ENCODE assay signal across 8 cellular contexts in genomic region chr3:152331018-152331541, GRCh38.
A peak's percentile ranks its signal among the peaks of the same experiment; 100 is the strongest.
DNase-seq lines count a peak whose midpoint lies in the region; ATAC-seq and TF ChIP-seq lines count a peak whose summit lies in the region.

No MANE protein-coding gene starts in this region.

- intact Hi-C loops in activated CD4-positive, alpha-beta T cell treated with anti-CD3 and anti-CD28 coated beads, Interleukin-2, amount 10 ng/mL, durations not matched to agents 24 days and 14 days (cut with micrococcal nuclease), result loop anchor here (1.0 to 5.0 kb wide), 4 partner anchors 8 to 204 kb away; partner anchors contain the start of gene MBNL1
- intact Hi-C loops in tibial artery (cut with DNase I; ENCODE audit: low total_unique reads), result no loop called here

- H3K4me3 ChIP-seq in tibial artery, result no peak overlapping the region

- no peak for ATAC-seq in HG02588 (IDR thresholded peaks at IDR 0.05; ENCODE audit: unreplicated experiment)

- CTCF ChIA-PET in activated CD4-positive, alpha-beta T cell treated with anti-CD3 and anti-CD28 coated beads, Interleukin-2, amount 10 ng/mL, durations not matched to agents 7 days and 5 days (lab: Charles Lee), result no interaction called here

- no peaks in the 10 kb centered on the region for H3K27me3 Mint-ChIP-seq in activated CD4-positive, alpha-beta T cell treated with anti-CD3 and anti-CD28 coated beads, Interleukin-2, amount 10 ng/mL, durations not matched to agents 24 days and 14 days
- H3K27me3 Mint-ChIP-seq in activated CD4-positive, alpha-beta T cell treated with anti-CD3 and anti-CD28 coated beads, Interleukin-2, amount 10 ng/mL, durations not matched to agents 7 days and 5 days, result no peaks in the 10 kb centered on the region

- POLR2A ChIA-PET in activated CD4-positive, alpha-beta T cell treated with anti-CD3 and anti-CD28 coated beads, Interleukin-2, amount 10 ng/mL, durations not matched to agents 7 days and 5 days (lab: Charles Lee), result no interaction called here

- H3K36me3 ChIP-seq in tibial artery, result peaks cover 4 to 10% (median 5%) of the 10 kb centered on the region in 3 donors

- peaks cover 63% of the 10 kb centered on the region for H3K4me1 Mint-ChIP-seq in activated CD4-positive, alpha-beta T cell treated with anti-CD3 and anti-CD28 coated beads, Interleukin-2, amount 10 ng/mL, durations not matched to agents 24 days and 14 days
- H3K4me1 Mint-ChIP-seq in activated CD4-positive, alpha-beta T cell treated with anti-CD3 and anti-CD28 coated beads, Interleukin-2, amount 10 ng/mL, durations not matched to agents 7 days and 5 days, result peaks cover 72% of the 10 kb centered on the region

- H3K27me3 ChIP-seq in tibial artery, result no peaks in the 10 kb centered on the region

- DNase-seq in activated CD4-positive, alpha-beta T cell treated with anti-CD3 and anti-CD28 coated beads, Interleukin-2, amount 10 ng/mL, durations not matched to agents 24 days and 14 days, result no peak
- no peak for DNase-seq in activated CD4-positive, alpha-beta T cell treated with anti-CD3 and anti-CD28 coated beads, Interleukin-2, amount 10 ng/mL, durations not matched to agents 7 days and 5 days
- DNase-seq in amniotic stem cell (lab: John Stamatoyannopoulos, UW) (peak; percentile 46), iris pigment epithelial cell (ENCODE audit: low read depth) (peak; percentile 90), tibial artery (no peak), NCI-H82 treated with DMSO at 0.1 percent for 48 hours (lab: John Stamatoyannopoulos, UW; ENCODE audit: unreplicated experiment) (no peak)
- DNase-seq in activated CD4-positive, alpha-beta T cell treated with anti-CD3 and anti-CD28 coated beads, Interleukin-2, amount 50 U/mL, for 1 hour, result no peak

- peak overlapping the region; percentile 82 for H3K27ac Mint-ChIP-seq in activated CD4-positive, alpha-beta T cell treated with anti-CD3 and anti-CD28 coated beads, Interleukin-2, amount 10 ng/mL, durations not matched to agents 24 days and 14 days
- no peak overlapping the region for H3K27ac Mint-ChIP-seq in activated CD4-positive, alpha-beta T cell treated with anti-CD3 and anti-CD28 coated beads, Interleukin-2, amount 10 ng/mL, durations not matched to agents 7 days and 5 days

- peak overlapping the region; percentile 74 to 75 for H3K27ac ChIP-seq in tibial artery

- peaks cover 39% of the 10 kb centered on the region for H3K36me3 Mint-ChIP-seq in activated CD4-positive, alpha-beta T cell treated with anti-CD3 and anti-CD28 coated beads, Interleukin-2, amount 10 ng/mL, durations not matched to agents 24 days and 14 days (ENCODE audit: low read depth)
- peaks cover 67% of the 10 kb centered on the region for H3K36me3 Mint-ChIP-seq in activated CD4-positive, alpha-beta T cell treated with anti-CD3 and anti-CD28 coated beads, Interleukin-2, amount 10 ng/mL, durations not matched to agents 7 days and 5 days (ENCODE audit: low read depth)

- no peaks in the 10 kb centered on the region for H3K9me3 ChIP-seq in tibial artery

- H3K4me1 ChIP-seq in tibial artery, result peaks cover 0 to 100% (median 50%) of the 10 kb centered on the region in 4 donors

- no peaks in the 10 kb centered on the region for H3K9me3 Mint-ChIP-seq in activated CD4-positive, alpha-beta T cell treated with anti-CD3 and anti-CD28 coated beads, Interleukin-2, amount 10 ng/mL, durations not matched to agents 24 days and 14 days
- H3K9me3 Mint-ChIP-seq in activated CD4-positive, alpha-beta T cell treated with anti-CD3 and anti-CD28 coated beads, Interleukin-2, amount 10 ng/mL, durations not matched to agents 7 days and 5 days, result peaks cover under 1% of the 10 kb centered on the region

- no peak for TF ChIP-seq CTCF in tibial artery (IDR thresholded peaks at IDR 0.05)

- peak overlapping the region; percentile 36 for H3K4me3 Mint-ChIP-seq in activated CD4-positive, alpha-beta T cell treated with anti-CD3 and anti-CD28 coated beads, Interleukin-2, amount 10 ng/mL, durations not matched to agents 24 days and 14 days
- H3K4me3 Mint-ChIP-seq in activated CD4-positive, alpha-beta T cell treated with anti-CD3 and anti-CD28 coated beads, Interleukin-2, amount 10 ng/mL, durations not matched to agents 7 days and 5 days, result no peak overlapping the region

Comparison
In these comparisons a context has a peak if more than half of its experiments do, and no peak if none do; other contexts are left out.
1. DNase-seq: peak in amniotic stem cell (single experiment) and iris pigment epithelial cell (single experiment); none in activated CD4-positive, alpha-beta T cell treated with anti-CD3 and anti-CD28 coated beads, Interleukin-2, amount 10 ng/mL, durations not matched to agents 24 days and 14 days (single experiment), activated CD4-positive, alpha-beta T cell treated with anti-CD3 and anti-CD28 coated beads, Interleukin-2, amount 10 ng/mL, durations not matched to agents 7 days and 5 days (single experiment), tibial artery (0 of 2), NCI-H82 treated with DMSO at 0.1 percent for 48 hours (single experiment) and activated CD4-positive, alpha-beta T cell treated with anti-CD3 and anti-CD28 coated beads, Interleukin-2, amount 50 U/mL, for 1 hour (single experiment).